Comparison of ENCODE assay signal across 9 cellular contexts in the genomic region with DNA sequence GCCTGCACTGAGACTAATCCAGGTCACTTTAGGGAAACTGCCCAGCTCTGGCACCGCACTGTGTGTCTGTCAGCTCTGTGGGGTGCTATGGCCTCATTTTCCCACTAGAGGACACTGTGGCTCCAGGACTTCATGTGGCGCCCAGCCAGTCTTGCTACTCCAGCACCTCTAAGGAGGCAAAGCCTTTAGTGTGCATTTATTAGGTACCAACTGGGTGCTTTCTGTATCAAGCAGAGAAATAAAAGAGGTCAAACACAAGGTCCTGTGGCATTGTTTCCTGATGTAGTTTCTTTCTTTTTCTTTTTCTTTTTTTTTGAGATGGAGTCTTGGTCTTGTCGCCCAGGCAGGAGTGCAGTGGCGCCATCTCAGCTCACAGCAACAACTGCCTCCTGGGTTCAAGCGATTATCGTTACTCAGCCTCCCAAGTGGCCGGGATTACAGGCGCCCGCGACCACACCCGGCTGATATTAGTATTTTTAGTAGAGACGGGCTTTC. TPM values are rescaled to one million over a fixed set of nuclear protein-coding genes. Genes with fewer than 3 reads are reported as not detected.
DNase-seq lines count a peak whose midpoint lies in the region; ATAC-seq and TF ChIP-seq lines count a peak whose summit lies in the region.
"Had no signal": no experiment of that assay in that cellular context is flagged by ENCODE, and none has a peak within 500 bp of the region (broad histone marks: within the 10 kb centered on the region; RNA-seq: fewer than 3 reads in every experiment).

No MANE protein-coding gene starts in this region.

- BruUV-seq in Calu3 (replicated peaks; lab: Mats Ljungman, UMichigan), result no TSS peak

- H3K9me3 Mint-ChIP-seq in Calu3 (ENCODE audit: low read depth, unreplicated experiment), result no peaks in the 10 kb centered on the region
- H3K9me3 Mint-ChIP-seq in naive B cell, result peaks cover 0 to 3% (median 0%) of the 10 kb centered on the region in 7 donors
- no peaks in the 10 kb centered on the region for H3K9me3 Mint-ChIP-seq in stimulated activated effector memory CD8-positive, alpha-beta T cell treated with anti-CD3 and anti-CD28 coated beads, Interleukin-12 subunit alpha, Interleukin-12 subunit beta, amount 100 ng/mL, for 72 hours
- H3K9me3 Mint-ChIP-seq: T-helper 1 cell treated with Interleukin-12 subunit alpha and Interleukin-12 subunit beta and Interleukin-4 antibody, amounts not matched to agents 30 μg/mL and 1 μg/mL, for 36 hours had no signal

- peak; percentile 83 to 94 for ATAC-seq in naive B cell (ENCODE audit: low read depth in 2 of 2)
- ATAC-seq in stimulated activated effector memory CD8-positive, alpha-beta T cell treated with anti-CD3 and anti-CD28 coated beads, Interleukin-12 subunit alpha, Interleukin-12 subunit beta, amount 100 ng/mL, for 72 hours, result peak; percentile 97
- no peak for ATAC-seq in GM18861 (IDR thresholded peaks at IDR 0.05; ENCODE audit: unreplicated experiment)

- no peaks in the 10 kb centered on the region for H4K20me1 ChIP-seq in OCI-LY3 (ENCODE audit: insufficient read depth, low read length)

- CTCF ChIA-PET in Calu3 (lab: Charles Lee), result interaction anchor here (0.5 to 1.3 kb wide), 6 partner anchors 17 to 644 kb away, joined by 3 to 6 read pairs (median 4); no protein-coding TSS in a partner anchor

- H3K27me3 Mint-ChIP-seq in Calu3 (ENCODE audit: unreplicated experiment) (peaks cover 40% of the 10 kb centered on the region), naive B cell (peaks cover 5 to 28% (median 11%) of the 10 kb centered on the region in 3 donors)

- H3K9ac ChIP-seq in OCI-LY3 (ENCODE audit: low read length), result no peak overlapping the region

- H3K4me1 Mint-ChIP-seq in Calu3 (ENCODE audit: low read depth, unreplicated experiment) (no peaks in the 10 kb centered on the region), naive B cell (no peaks in the 10 kb centered on the region)
- no peaks in the 10 kb centered on the region for H3K4me1 Mint-ChIP-seq in stimulated activated effector memory CD8-positive, alpha-beta T cell treated with anti-CD3 and anti-CD28 coated beads, Interleukin-12 subunit alpha, Interleukin-12 subunit beta, amount 100 ng/mL, for 72 hours

- no peak overlapping the region for H3K4me3 ChIP-seq in OCI-LY3 (ENCODE audit: low read length)

- DNase-seq in Calu3 (peak; percentile 79), HS-27A (ENCODE audit: low read depth) (peak; percentile 27), erythroblast (lab: John Stamatoyannopoulos, UW) (peak; percentile 75 to 87), naive B cell (peak; percentile 50)
- DNase-seq in activated CD8-positive, alpha-beta memory T cell treated with anti-CD3 and anti-CD28 coated beads, Interleukin-2, amount 50 U/mL, for 48 hours, result peak; percentile 81
- DNase-seq in stimulated activated effector memory CD8-positive, alpha-beta T cell treated with anti-CD3 and anti-CD28 coated beads, Interleukin-12 subunit alpha, Interleukin-12 subunit beta, amount 100 ng/mL, for 72 hours (ENCODE audit: low spot score in 2 of 2), result peak; percentile 61 to 85

- peak; percentile 89 for TF ChIP-seq CTCF in Calu3 (IDR thresholded peaks at IDR 0.05; ENCODE audit: unreplicated experiment)
- peak; percentile 96 for TF ChIP-seq CTCF in OCI-LY3 (IDR thresholded peaks at IDR 0.05; ENCODE audit: low read depth, low read length)

- H3K27ac Mint-ChIP-seq in Calu3 (ENCODE audit: unreplicated experiment), result no peak overlapping the region
- no peak overlapping the region for H3K27ac Mint-ChIP-seq in naive B cell
- no peak overlapping the region for H3K27ac Mint-ChIP-seq in stimulated activated effector memory CD8-positive, alpha-beta T cell treated with anti-CD3 and anti-CD28 coated beads, Interleukin-12 subunit alpha, Interleukin-12 subunit beta, amount 100 ng/mL, for 72 hours
- H3K27ac Mint-ChIP-seq: T-helper 1 cell treated with Interleukin-12 subunit alpha and Interleukin-12 subunit beta and Interleukin-4 antibody, amounts not matched to agents 30 μg/mL and 1 μg/mL, for 36 hours had no signal

- H3K4me2 ChIP-seq in OCI-LY3 (ENCODE audit: low read length), result no peak overlapping the region

- H3K27ac ChIP-seq in OCI-LY3 (ENCODE audit: low read length), result no peak overlapping the region

- no peaks in the 10 kb centered on the region for H3K9me3 ChIP-seq in OCI-LY3 (ENCODE audit: insufficient read depth, low read length)

- no peak overlapping the region for H3K4me3 Mint-ChIP-seq in Calu3 (ENCODE audit: low read depth, unreplicated experiment)
- no peak overlapping the region for H3K4me3 Mint-ChIP-seq in naive B cell
- H3K4me3 Mint-ChIP-seq in stimulated activated effector memory CD8-positive, alpha-beta T cell treated with anti-CD3 and anti-CD28 coated beads, Interleukin-12 subunit alpha, Interleukin-12 subunit beta, amount 100 ng/mL, for 72 hours, result no peak overlapping the region
- H3K4me3 Mint-ChIP-seq: T-helper 1 cell treated with Interleukin-12 subunit alpha and Interleukin-12 subunit beta and Interleukin-4 antibody, amounts not matched to agents 30 μg/mL and 1 μg/mL, for 36 hours had no signal

- no peaks in the 10 kb centered on the region for H3K79me2 ChIP-seq in OCI-LY3 (ENCODE audit: low read length)

- intact Hi-C loops in Calu3 (cut with micrococcal nuclease; ENCODE audit: unreplicated experiment), result loop anchor here (1.0 to 5.0 kb wide), 2 partner anchors 66 to 504 kb away; no protein-coding TSS in a partner anchor

- H3K36me3 Mint-ChIP-seq in Calu3 (ENCODE audit: insufficient read depth, unreplicated experiment) (no peaks in the 10 kb centered on the region), naive B cell (no peaks in the 10 kb centered on the region)
- no peaks in the 10 kb centered on the region for H3K36me3 Mint-ChIP-seq in stimulated activated effector memory CD8-positive, alpha-beta T cell treated with anti-CD3 and anti-CD28 coated beads, Interleukin-12 subunit alpha, Interleukin-12 subunit beta, amount 100 ng/mL, for 72 hours

- H2AFZ ChIP-seq in OCI-LY3 (ENCODE audit: low read depth, low read length), result no peak overlapping the region

- TF ChIP-seq POLR2A in erythroblast (IDR thresholded peaks at IDR 0.05; ENCODE audit: low read length), result no peak

- H3K36me3 ChIP-seq in OCI-LY3 (replicated peaks; ENCODE audit: low read depth, low read length), result no peaks in the 10 kb centered on the region

- H3K27me3 ChIP-seq in OCI-LY3 (ENCODE audit: low read depth, low read length), result peaks cover 26% of the 10 kb centered on the region

- peaks cover 10% of the 10 kb centered on the region for H3K4me1 ChIP-seq in OCI-LY3 (ENCODE audit: low read length)

RNA-seq across cellular contexts. Expression of a gene that starts 12.5 kb away (rescaled TPM):
- total RNA-seq in Calu3 (2022), result 0.24 and 0.27 TPM in 2 replicates
- polyA plus RNA-seq in naive B cell (ENCODE audit: low read depth in 6 of 6), result not detected

Comparison
In these comparisons a context has a peak if more than half of its experiments do, and no peak if none do; other contexts are left out.
1. DNase-seq: peak in every context shown above with its lines; median percentile 81 in activated CD8-positive, alpha-beta memory T cell treated with anti-CD3 and anti-CD28 coated beads, Interleukin-2, amount 50 U/mL, for 48 hours; 81 in erythroblast; 79 in Calu3; 73 in stimulated activated effector memory CD8-positive, alpha-beta T cell treated with anti-CD3 and anti-CD28 coated beads, Interleukin-12 subunit alpha, Interleukin-12 subunit beta, amount 100 ng/mL, for 72 hours; 50 in naive B cell; 27 in HS-27A.